ENCODE assay signal across 21 cellular contexts in genomic region chr16:72836181-72836580, GRCh38.
DNase-seq lines count a peak whose midpoint lies in the region; ATAC-seq and TF ChIP-seq lines count a peak whose summit lies in the region.
"Had no signal": no experiment of that assay in that cellular context is flagged by ENCODE, and none has a peak within 500 bp of the region (broad histone marks: within the 10 kb centered on the region; RNA-seq: fewer than 3 reads in every experiment).

No MANE protein-coding gene starts in this region.

- H3K4me1 ChIP-seq in endodermal cell (ENCODE audit: control insufficient read depth, insufficient read depth, low read length) = peaks cover 9% of the 10 kb centered on the region
- peaks cover 0 to 11% (median 5%) of the 10 kb centered on the region in 4 donors for H3K4me1 ChIP-seq in upper lobe of left lung
- no peaks in the 10 kb centered on the region for H3K4me1 ChIP-seq in SJCRH30

- TF ChIP-seq EP300 in upper lobe of left lung (IDR thresholded peaks at IDR 0.05) = no peak

- H3K4me3 Mint-ChIP-seq in endodermal cell (no peak overlapping the region), neural crest cell (peak overlapping the region; percentile 31)
- H3K4me3 Mint-ChIP-seq: CD8-positive, alpha-beta T cell had no signal

- H3K27ac Mint-ChIP-seq in endodermal cell (no peak overlapping the region), neural crest cell (ENCODE audit: unreplicated experiment) (no peak overlapping the region)
- H3K27ac Mint-ChIP-seq: CD8-positive, alpha-beta T cell had no signal

- H3K4me1 Mint-ChIP-seq in endodermal cell (peaks cover 14% of the 10 kb centered on the region), neural crest cell (peaks cover 71% of the 10 kb centered on the region)

- no peak overlapping the region for H3K9ac ChIP-seq in endodermal cell (ENCODE audit: extremely low read depth, low read length, poor library complexity, severe bottlenecking)
- H3K9ac ChIP-seq: SK-N-SH had no signal

- H3K9me3 ChIP-seq in endodermal cell (ENCODE audit: control insufficient read depth, low read length) = no peaks in the 10 kb centered on the region
- no peaks in the 10 kb centered on the region for H3K9me3 ChIP-seq in upper lobe of left lung
- H3K9me3 ChIP-seq in SJCRH30 (replicated peaks) = no peaks in the 10 kb centered on the region
- H3K9me3 ChIP-seq: SK-N-SH had no signal

- ATAC-seq in upper lobe of left lung (ENCODE audit: low FRiP score in 2 of 2) (no peak), HG03097 (IDR thresholded peaks at IDR 0.05; ENCODE audit: low FRiP score, unreplicated experiment) (no peak), GM19023 (IDR thresholded peaks at IDR 0.05; ENCODE audit: unreplicated experiment) (no peak)
- ATAC-seq: CD8-positive, alpha-beta T cell; Panc1 had no signal

- no peak for TF ChIP-seq CTCF in endodermal cell (conservative IDR thresholded peaks at IDR 0.05)
- TF ChIP-seq CTCF in neural crest cell (conservative IDR thresholded peaks at IDR 0.05) = no peak
- no peak for TF ChIP-seq CTCF in upper lobe of left lung (IDR thresholded peaks at IDR 0.05)

- H3K36me3 Mint-ChIP-seq in endodermal cell (ENCODE audit: low read depth) (no peaks in the 10 kb centered on the region), neural crest cell (ENCODE audit: low read depth) (peaks cover 3% of the 10 kb centered on the region)
- H3K36me3 Mint-ChIP-seq: CD8-positive, alpha-beta T cell had no signal

- H3K27me3 Mint-ChIP-seq in endodermal cell (ENCODE audit: insufficient read depth) (peaks cover 52% of the 10 kb centered on the region), neural crest cell (ENCODE audit: low read depth) (no peaks in the 10 kb centered on the region)

- H3K9me3 Mint-ChIP-seq in endodermal cell (no peaks in the 10 kb centered on the region), neural crest cell (no peaks in the 10 kb centered on the region)
- H3K9me3 Mint-ChIP-seq: CD8-positive, alpha-beta T cell had no signal

- no peak overlapping the region for H3K27ac ChIP-seq in endodermal cell (ENCODE audit: low read depth, low read length)
- H3K27ac ChIP-seq in upper lobe of left lung = no peak overlapping the region
- no peak overlapping the region for H3K27ac ChIP-seq in SJCRH30
- H3K27ac ChIP-seq: RWPE1 had no signal

- 94 to 100% methylated on average over 3 to 7 of the region's 7 CpGs for WGBS in endodermal cell (ENCODE audit: insufficient coverage in 1 of 2, insufficient read length in 1 of 2), 2 experiments
- 91% methylated on average over 7 of the region's 7 CpGs for WGBS in upper lobe of left lung, 2 donors

- DNase-seq in SIG-M5 treated with dmso at 0.1 percent for 504 hours (lab: John Stamatoyannopoulos, UW; ENCODE audit: unreplicated experiment) (peak; percentile 22), SIG-M5 (lab: John Stamatoyannopoulos, UW) (no peak), endodermal cell (peak; percentile 20), neural crest cell (ENCODE audit: low read depth, low spot score) (no peak), upper lobe of left lung (no peak), SJCRH30 (no peak)
- DNase-seq: 8988T; CD8-positive, alpha-beta T cell; DMS79 treated with DMSO at 0.1 percent for 48 hours; GF-D8; KBM-7; MM.1S; NCI-H2029; NCI-H526 treated with DMSO at 0.1 percent for 48 hours; SHP77; SK-N-SH; SW 1271 had no signal

- no peak overlapping the region for H3K4me3 ChIP-seq in endodermal cell (ENCODE audit: low read length)
- no peak overlapping the region for H3K4me3 ChIP-seq in upper lobe of left lung
- no peak overlapping the region for H3K4me3 ChIP-seq in SJCRH30

- no peaks in the 10 kb centered on the region for H3K36me3 ChIP-seq in endodermal cell (ENCODE audit: control insufficient read depth, insufficient read depth, low read length)
- no peaks in the 10 kb centered on the region for H3K36me3 ChIP-seq in upper lobe of left lung
- H3K36me3 ChIP-seq in SJCRH30 = no peaks in the 10 kb centered on the region

- H3K27me3 ChIP-seq in endodermal cell (ENCODE audit: control insufficient read depth, insufficient read depth, low read length, poor library complexity, severe bottlenecking) (no peaks in the 10 kb centered on the region), upper lobe of left lung (no peaks in the 10 kb centered on the region), SJCRH30 (no peaks in the 10 kb centered on the region)

- no peak for TF ChIP-seq POLR2A in upper lobe of left lung (IDR thresholded peaks at IDR 0.05)

Comparison
In these comparisons a context has a peak if more than half of its experiments do, and no peak if none do; other contexts are left out.
1. DNase-seq: peak in SIG-M5 treated with dmso at 0.1 percent for 504 hours (single experiment) and endodermal cell (single experiment); none in SIG-M5 (single experiment), neural crest cell (single experiment), upper lobe of left lung (0 of 2) and SJCRH30 (0 of 2).